Comparison of ENCODE assay signal across 21 cellular contexts in genomic region chr4:175386776-175387507, GRCh38.
DNase-seq lines count a peak whose midpoint lies in the region; ATAC-seq and TF ChIP-seq lines count a peak whose summit lies in the region.
"Had no signal": no experiment of that assay in that cellular context is flagged by ENCODE, and none has a peak within 500 bp of the region (broad histone marks: within the 10 kb centered on the region; RNA-seq: fewer than 3 reads in every experiment).

No MANE protein-coding gene starts in this region.

- 0 out of 2 replicates have a peak, but pooled peaks cover 4% of the 10 kb centered on the region for H3F3A ChIP-seq in SU-DHL-6 (ENCODE audit: insufficient read depth)

- ATAC-seq in HG02840 (IDR thresholded peaks at IDR 0.05; ENCODE audit: low FRiP score, unreplicated experiment), result peak; percentile 53

- H3K4ac ChIP-seq in mesendoderm (ENCODE audit: low read depth, low read length), result no peak overlapping the region

- H3K9me3 ChIP-seq in SU-DHL-6 (ENCODE audit: insufficient read depth, low read length), result no peaks in the 10 kb centered on the region
- H3K9me3 ChIP-seq: adrenal gland, esophagus muscularis mucosa, lower lobe of right lung, sigmoid colon had no signal

- no peak overlapping the region for H4K8ac ChIP-seq in mesendoderm (ENCODE audit: low read depth, low read length)

- no peaks in the 10 kb centered on the region for H3K36me3 ChIP-seq in SU-DHL-6 (ENCODE audit: low read length)
- H3K36me3 ChIP-seq in mesendoderm (ENCODE audit: control insufficient read depth, insufficient read depth, low read length), result no peaks in the 10 kb centered on the region
- H3K36me3 ChIP-seq: adrenal gland, esophagus muscularis mucosa, lower lobe of right lung, sigmoid colon had no signal

- H3K9me2 ChIP-seq in SU-DHL-6 (replicated peaks; ENCODE audit: insufficient read depth, low read length), result no peaks in the 10 kb centered on the region

- H2BK120ac ChIP-seq in mesendoderm (ENCODE audit: low read depth, low read length), result no peak overlapping the region

- H3K23ac ChIP-seq in mesendoderm (ENCODE audit: low read length), result no peak overlapping the region

- no peak overlapping the region for H3K56ac ChIP-seq in mesendoderm (ENCODE audit: low read length)

- DNase-seq in GM12865 (ENCODE audit: low read depth) (peak; percentile 13), mesendoderm (peak; percentile 75), G401 (ENCODE audit: low spot score) (no peak), NOMO-1 (lab: John Stamatoyannopoulos, UW; ENCODE audit: unreplicated experiment in 2 of 2) (no peak), H4 (ENCODE audit: low spot score) (no peak), activated gamma-delta T cell (lab: John Stamatoyannopoulos, UW) (no peak)
- DNase-seq: activated CD4-positive, alpha-beta T cell treated with anti-CD3 and anti-CD28 coated beads for 1 hour; activated effector memory CD4-positive, alpha-beta T cell treated with Interleukin-2 at 50 U/mL for 16 hours; adrenal gland; COR-L47; glutamatergic neuron; GM23248; lower lobe of right lung; NCI-H1694; sigmoid colon; stimulated activated CD4-positive, alpha-beta T cell treated with anti-CD3 and anti-CD28 coated beads, Interleukin-1b, Interleukin-23, amount 100 ng/mL, for 48 hours; T-helper 9 cell had no signal

- no peaks in the 10 kb centered on the region for H4K20me1 ChIP-seq in SU-DHL-6 (ENCODE audit: low read depth, low read length)

- H3K9ac ChIP-seq in SU-DHL-6 (ENCODE audit: low read length) (no peak overlapping the region), mesendoderm (ENCODE audit: low read length) (no peak overlapping the region)
- H3K9ac ChIP-seq: GM23248, parathyroid adenoma had no signal

- H3K4me2 ChIP-seq in SU-DHL-6 (ENCODE audit: low read depth, low read length, poor library complexity, severe bottlenecking) (peak overlapping the region; percentile 30), mesendoderm (ENCODE audit: low read length) (no peak overlapping the region)

- H2AFZ ChIP-seq in SU-DHL-6 (ENCODE audit: low read depth, low read length, severe bottlenecking), result peak overlapping the region; percentile 3
- H2AFZ ChIP-seq: GM23248, parathyroid adenoma had no signal

- no peak overlapping the region for H2AK5ac ChIP-seq in mesendoderm (ENCODE audit: low read length)

- no CpG with 5 or more reads among the region's 9 CpGs for WGBS in mesendoderm (ENCODE audit: extremely low coverage, insufficient coverage, low lambda C conversion rate)

- H3K27me3 ChIP-seq in SU-DHL-6 (ENCODE audit: low read length) (no peaks in the 10 kb centered on the region), mesendoderm (ENCODE audit: insufficient read depth, low read length, poor library complexity) (no peaks in the 10 kb centered on the region)
- H3K27me3 ChIP-seq: adrenal gland, esophagus muscularis mucosa, sigmoid colon had no signal

- no peaks in the 10 kb centered on the region for H3K79me1 ChIP-seq in mesendoderm (ENCODE audit: low read length)

- H3K4me3 ChIP-seq in GM12865 (ENCODE audit: low read depth, low read length) (no peak overlapping the region), SU-DHL-6 (ENCODE audit: insufficient read depth, low read length, poor library complexity, severe bottlenecking) (no peak overlapping the region), mesendoderm (ENCODE audit: low read length) (no peak overlapping the region)
- H3K4me3 ChIP-seq: adrenal gland, esophagus muscularis mucosa, GM23248, lower lobe of right lung, sigmoid colon had no signal

- H3K27ac ChIP-seq in SU-DHL-6 (ENCODE audit: low read depth, low read length), result no peak overlapping the region
- no peak overlapping the region for H3K27ac ChIP-seq in mesendoderm (ENCODE audit: low read depth, low read length)
- H3K27ac ChIP-seq: adrenal gland, esophagus muscularis mucosa, GM23248, lower lobe of right lung, parathyroid adenoma, sigmoid colon had no signal

- TF ChIP-seq CTCF in GM12865 (IDR thresholded peaks at IDR 0.05; ENCODE audit: insufficient read depth, low read depth, low read length, missing control alignments) (no peak), SU-DHL-6 (IDR thresholded peaks at IDR 0.05; ENCODE audit: insufficient read depth, low read length, poor library complexity, severe bottlenecking) (no peak)

- no peak overlapping the region for H2BK15ac ChIP-seq in mesendoderm (replicated peaks; ENCODE audit: low read depth)

- in situ Hi-C loops in G401 (cut with HindIII; ENCODE audit: low sequenced_read_pairs), result no loop called here

- no peak overlapping the region for H2BK5ac ChIP-seq in mesendoderm (ENCODE audit: low read length)

- H3K79me2 ChIP-seq in SU-DHL-6 (ENCODE audit: insufficient read depth, low read length) (no peaks in the 10 kb centered on the region), mesendoderm (ENCODE audit: control insufficient read depth, insufficient read depth, low read length) (no peaks in the 10 kb centered on the region)
- H3K79me2 ChIP-seq: parathyroid adenoma had no signal

- peaks cover 1% of the 10 kb centered on the region for H3K4me1 ChIP-seq in mesendoderm (ENCODE audit: control insufficient read depth, low read depth, low read length)
- H3K4me1 ChIP-seq: adrenal gland, esophagus muscularis mucosa, lower lobe of right lung, parathyroid adenoma, sigmoid colon had no signal

- no peak overlapping the region for H3K18ac ChIP-seq in mesendoderm (ENCODE audit: low read length)

- H4K5ac ChIP-seq in mesendoderm (ENCODE audit: low read length), result no peak overlapping the region

Comparison
In these comparisons a context has a peak if more than half of its experiments do, and no peak if none do; other contexts are left out.
1. DNase-seq: peak in GM12865 (single experiment) and mesendoderm (single experiment); none in G401 (single experiment), NOMO-1 (0 of 2), H4 (single experiment) and activated gamma-delta T cell (single experiment).